3 cellular contexts compared by ENCODE assay signal in genomic region chr7:136605532-136606329, GRCh38.
TF ChIP-seq lines count a peak whose summit lies in the region.

No MANE protein-coding gene starts in this region.

TF ChIP-seq in HepG2, 621 proteins besides CTCF, POLR2A, EP300 and RAD21:
- no peak for TF ChIP-seq ZFP36L1 (CRISPR knock-in tag; IDR thresholded peaks at IDR 0.05)
- peak in 1 of 2 experiments; percentile 77; a peak in 3 of 4 replicates for TF ChIP-seq MAFK (conservative IDR thresholded peaks at IDR 0.05 in 1 of 2, IDR thresholded peaks at IDR 0.05 in 1 of 2; ENCODE audit: low read length in 2 of 2)
- peak; percentile 69 for TF ChIP-seq MAFF (IDR thresholded peaks at IDR 0.05; ENCODE audit: low read depth, low read length)
TF ChIP-seq in HepG2: peak in this region for 2.

TF ChIP-seq in IMR-90, 13 proteins besides CTCF, POLR2A, EP300 and RAD21:
- TF ChIP-seq BHLHE40 (IDR thresholded peaks at IDR 0.05; ENCODE audit: low read depth, low read length) (no peak), MAFK (IDR thresholded peaks at IDR 0.05; ENCODE audit: low read depth, low read length) (peak; percentile 62; the same call in 1 of the 2 replicates)
TF ChIP-seq in IMR-90: peak in this region for 1.

TF ChIP-seq in K562, 482 proteins besides CTCF, POLR2A, EP300 and RAD21:
- TF ChIP-seq MED1 (CRISPR knock-in tag; IDR thresholded peaks at IDR 0.05; ENCODE audit: borderline replicate concordance) (no peak), ZNF324 (CRISPR knock-in tag; IDR thresholded peaks at IDR 0.05) (no peak), SMARCB1 (IDR thresholded peaks at IDR 0.05; ENCODE audit: insufficient read length, low read depth) (no peak), ZNF316 (IDR thresholded peaks at IDR 0.05) (peak; percentile 58), ZNF121 (CRISPR knock-in tag; conservative IDR thresholded peaks at IDR 0.05) (no peak), IFI16 (CRISPR knock-in tag; IDR thresholded peaks at IDR 0.05) (no peak), ZNF518B (CRISPR knock-in tag; IDR thresholded peaks at IDR 0.05) (no peak), MAFF (IDR thresholded peaks at IDR 0.05; ENCODE audit: low read length) (peak; percentile 23; the same call in 1 of the 2 replicates), CUX1 (CRISPR knock-in tag; IDR thresholded peaks at IDR 0.05) (no peak), ZFP30 (CRISPR knock-in tag; IDR thresholded peaks at IDR 0.05; ENCODE audit: borderline replicate concordance) (no peak), C11orf30 (IDR thresholded peaks at IDR 0.05; ENCODE audit: low read depth) (peak; percentile 41; the same call in 1 of the 2 replicates), ZNF785 (CRISPR knock-in tag; IDR thresholded peaks at IDR 0.05) (no peak), ZNF280A (IDR thresholded peaks at IDR 0.05; ENCODE audit: low read depth, partially characterized antibody) (no peak), HNRNPUL1 (IDR thresholded peaks at IDR 0.05; ENCODE audit: low read length) (no peak), MAFG (tag; conservative IDR thresholded peaks at IDR 0.05) (0 out of 2 replicates have a peak, but pooled peaks have one; percentile 22), ZZZ3 (IDR thresholded peaks at IDR 0.05) (no peak), KDM5B (IDR thresholded peaks at IDR 0.05; ENCODE audit: insufficient replicate concordance, low read depth, low read length) (no peak), KDM2B (CRISPR knock-in tag; IDR thresholded peaks at IDR 0.05) (no peak)
